ENCODE assay signal across 6 cellular contexts in the genomic region with DNA sequence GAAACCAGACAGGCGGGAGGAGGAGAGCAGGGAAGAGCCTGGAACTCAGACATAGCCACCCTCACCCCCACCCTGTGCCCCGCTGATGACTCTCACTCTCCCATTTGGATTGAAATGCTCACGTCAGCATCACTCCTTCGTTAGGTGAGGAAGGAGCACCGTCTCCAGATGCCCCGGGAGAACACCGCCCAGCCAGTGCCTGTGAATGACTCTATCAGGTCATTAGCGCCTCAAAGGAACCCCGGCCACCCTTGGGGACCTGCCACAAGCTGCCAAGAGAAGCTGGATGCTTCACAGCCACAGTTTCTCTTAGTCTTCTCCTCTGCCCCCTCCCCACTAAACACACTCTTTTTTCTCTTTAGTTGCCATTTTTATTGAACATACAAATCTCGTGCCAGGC.
"Had no signal": no experiment of that assay in that cellular context is flagged by ENCODE, and none has a peak within 500 bp of the region (broad histone marks: within the 10 kb centered on the region; RNA-seq: fewer than 3 reads in every experiment).

No MANE protein-coding gene starts in this region.

- H2AFZ ChIP-seq: GM23248 had no signal

- H3K27ac ChIP-seq: GM23248, HL-60 had no signal

- DNase-seq: GM23248, HCEC 1CT, IMR-90, KG1 had no signal

- ATAC-seq: K562 had no signal

- H3K9ac ChIP-seq: GM23248 had no signal

- H3K4me3 ChIP-seq: GM23248, K562 had no signal
